ENCODE assay signal across 8 cellular contexts in the genomic region with DNA sequence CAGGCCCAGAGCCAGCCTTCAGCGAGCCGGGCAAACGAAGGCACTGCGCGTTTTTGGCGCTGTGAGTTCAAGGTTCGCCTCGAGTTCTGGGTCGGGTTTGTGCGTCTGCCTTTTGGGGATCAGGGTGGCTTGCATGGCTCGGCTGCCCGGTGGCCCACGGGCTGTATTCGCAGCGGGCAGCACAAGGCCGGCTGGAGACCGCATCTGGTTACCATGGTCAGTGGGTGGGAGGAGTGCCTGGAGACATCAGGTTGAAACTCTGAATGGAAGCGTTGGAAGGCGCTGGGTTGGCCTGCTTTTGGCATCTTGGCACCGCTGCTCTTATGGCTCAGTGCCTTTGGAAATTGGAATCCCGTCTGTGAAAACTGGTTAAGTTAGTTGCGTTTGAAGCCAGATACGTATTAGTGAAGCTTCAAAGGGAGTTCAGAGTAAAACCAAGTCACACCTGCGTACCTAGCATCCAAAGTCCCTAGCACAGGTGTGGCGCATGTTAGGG. TPM values are rescaled to one million over a fixed set of nuclear protein-coding genes. Genes with fewer than 3 reads are reported as not detected.
A peak's percentile ranks its signal among the peaks of the same experiment; 100 is the strongest.
DNase-seq lines count a peak whose midpoint lies in the region; ATAC-seq and TF ChIP-seq lines count a peak whose summit lies in the region.

No MANE protein-coding gene starts in this region.

- intact Hi-C loops in activated naive CD4-positive, alpha-beta T cell treated with anti-CD3 and anti-CD28 coated beads for 36 hours (cut with micrococcal nuclease), result no loop called here
- intact Hi-C loops in ascending aorta (cut with DNase I), result no loop called here
- intact Hi-C loops in right lobe of liver (cut with DNase I), result no loop called here
- intact Hi-C loops in tibial artery (cut with DNase I; ENCODE audit: low total_unique reads), result no loop called here

- no peak overlapping the region for H3K27ac Mint-ChIP-seq in activated naive CD4-positive, alpha-beta T cell treated with anti-CD3 and anti-CD28 coated beads for 36 hours

- H3K9me3 ChIP-seq in ascending aorta (no peaks in the 10 kb centered on the region), right lobe of liver (no peaks in the 10 kb centered on the region), tibial artery (no peaks in the 10 kb centered on the region)

- WGBS in right lobe of liver (ENCODE audit: insufficient coverage, low coverage, low lambda C conversion rate, missing lambda C conversion rate), result 17% methylated on average over 18 of the region's 25 CpGs

- no peaks in the 10 kb centered on the region for H3K36me3 ChIP-seq in ascending aorta
- H3K36me3 ChIP-seq in right lobe of liver, result no peaks in the 10 kb centered on the region
- no peaks in the 10 kb centered on the region for H3K36me3 ChIP-seq in tibial artery

- peaks cover 0 to 3% of the 10 kb centered on the region in 2 donors for H3K4me1 ChIP-seq in ascending aorta
- H3K4me1 ChIP-seq in right lobe of liver, result peaks cover 0 to 6% (median 0%) of the 10 kb centered on the region in 4 donors
- H3K4me1 ChIP-seq in tibial artery, result peaks cover 0 to 12% (median 8%) of the 10 kb centered on the region in 4 donors

- H3K4me1 Mint-ChIP-seq in activated naive CD4-positive, alpha-beta T cell treated with anti-CD3 and anti-CD28 coated beads for 36 hours (ENCODE audit: low read depth), result peaks cover 11% of the 10 kb centered on the region

- H3K27me3 ChIP-seq in ascending aorta (no peaks in the 10 kb centered on the region), right lobe of liver (peaks cover 0 to 3% of the 10 kb centered on the region in 2 donors), tibial artery (peaks cover 0 to 30% of the 10 kb centered on the region in 2 donors)

- ATAC-seq in right lobe of liver, result peak in 1 of 4 donors; percentile 10
- no peak for ATAC-seq in GM19328 (IDR thresholded peaks at IDR 0.05; ENCODE audit: unreplicated experiment)
- ATAC-seq in HG03139 (IDR thresholded peaks at IDR 0.05; ENCODE audit: unreplicated experiment), result no peak
- no peak for ATAC-seq in GM19452 (IDR thresholded peaks at IDR 0.05; ENCODE audit: unreplicated experiment)

- no peak for DNase-seq in activated naive CD4-positive, alpha-beta T cell treated with anti-CD3 and anti-CD28 coated beads for 36 hours
- DNase-seq in activated naive CD4-positive, alpha-beta T cell treated with anti-CD3 and anti-CD28 coated beads, Interleukin-2, amount 50 U/mL, for 16 hours, result no peak
- no peak for DNase-seq in ascending aorta (ENCODE audit: low spot score in 2 of 2)
- no peak for DNase-seq in right lobe of liver
- DNase-seq in tibial artery, result no peak

- no peaks in the 10 kb centered on the region for H3K36me3 Mint-ChIP-seq in activated naive CD4-positive, alpha-beta T cell treated with anti-CD3 and anti-CD28 coated beads for 36 hours (ENCODE audit: low read depth)

- peak overlapping the region; percentile 69 for H3K4me3 Mint-ChIP-seq in activated naive CD4-positive, alpha-beta T cell treated with anti-CD3 and anti-CD28 coated beads for 36 hours

- no peaks in the 10 kb centered on the region for H3K9me3 Mint-ChIP-seq in activated naive CD4-positive, alpha-beta T cell treated with anti-CD3 and anti-CD28 coated beads for 36 hours

- H3K4me3 ChIP-seq in ascending aorta (peak overlapping the region; percentile 42 to 61), right lobe of liver (peak overlapping the region; percentile 9 to 39 (median 12)), tibial artery (peak overlapping the region; percentile 25 to 47)

- no peak for TF ChIP-seq POLR2A in right lobe of liver (IDR thresholded peaks at IDR 0.05)

- CTCF ChIA-PET in activated naive CD4-positive, alpha-beta T cell treated with anti-CD3 and anti-CD28 coated beads for 36 hours (lab: Charles Lee), result interaction anchor here (0.6 to 0.7 kb wide), 2 partner anchors 240 to 556 kb away, joined by 3 to 6 read pairs; no protein-coding TSS in a partner anchor

- TF ChIP-seq CTCF in ascending aorta (IDR thresholded peaks at IDR 0.05) (no peak), right lobe of liver (IDR thresholded peaks at IDR 0.05) (no peak), tibial artery (IDR thresholded peaks at IDR 0.05) (no peak)

- peaks cover 43% of the 10 kb centered on the region for H3K27me3 Mint-ChIP-seq in activated naive CD4-positive, alpha-beta T cell treated with anti-CD3 and anti-CD28 coated beads for 36 hours (ENCODE audit: low read depth)

- no peak overlapping the region for H3K27ac ChIP-seq in ascending aorta
- no peak overlapping the region for H3K27ac ChIP-seq in right lobe of liver
- no peak overlapping the region for H3K27ac ChIP-seq in tibial artery

RNA-seq across cellular contexts. Expression of a gene that starts 0.6 kb away (rescaled TPM):
- total RNA-seq in activated naive CD4-positive, alpha-beta T cell treated with anti-CD3 and anti-CD28 coated beads for 36 hours, result under 1 TPM; 0.02 to 0.19 TPM
- not detected for total RNA-seq in ascending aorta
- total RNA-seq in right lobe of liver, result under 1 TPM in 1 of 6 experiments, not detected in 5; 0.02 TPM

RNA-seq across cellular contexts. Expression of a gene that starts 50.9 kb away (rescaled TPM):
- 1 to 10 TPM; 8.7 to 9.2 TPM for total RNA-seq in activated naive CD4-positive, alpha-beta T cell treated with anti-CD3 and anti-CD28 coated beads for 36 hours
- total RNA-seq in ascending aorta (2.7 TPM), right lobe of liver (1 to 10 TPM in 5 of 6 experiments, under 1 TPM in 1; 0.88 to 2.0 (median 1.8) TPM)
